ENCODE assay signal across 1 cellular context in the genomic region with DNA sequence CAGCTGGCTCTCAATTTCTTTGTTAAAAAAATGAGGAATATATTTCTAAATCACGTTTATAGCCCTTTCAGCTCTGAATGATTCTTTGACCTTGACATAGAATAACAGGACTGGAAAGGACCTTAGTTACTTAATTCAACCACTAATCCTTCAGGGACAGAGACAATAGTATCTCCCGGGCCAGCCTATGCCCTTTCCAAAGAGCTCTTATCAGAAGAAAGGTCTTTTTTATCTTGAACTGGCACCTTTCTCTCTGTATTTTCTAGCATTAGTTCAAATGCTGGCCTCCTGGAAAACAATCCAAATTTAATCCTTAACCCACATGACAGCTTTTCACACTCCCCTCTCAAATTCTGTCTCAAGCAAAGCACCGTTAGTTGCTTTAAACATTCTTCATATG.
TF ChIP-seq lines count a peak whose summit lies in the region.

No MANE protein-coding gene starts in this region.

TF ChIP-seq in K562, 482 proteins besides CTCF, POLR2A, EP300 and RAD21 (continued from another document):
- TF ChIP-seq ZMIZ1 (IDR thresholded peaks at IDR 0.05; ENCODE audit: low read depth in 2 of 2, low read length in 2 of 2) (peak in 1 of 2 experiments; percentile 37; a peak in 1 of 4 replicates), CGGBP1 (CRISPR knock-in tag; IDR thresholded peaks at IDR 0.05) (0 out of 2 replicates have a peak, but pooled peaks have one; percentile 51), ESRRA (IDR thresholded peaks at IDR 0.05; ENCODE audit: borderline replicate concordance, low read depth) (peak; percentile 88), TRIM24 (IDR thresholded peaks at IDR 0.05) (peak; percentile 58 to 67; a peak in 3 of 4 replicates), DMBX1 (CRISPR knock-in tag; IDR thresholded peaks at IDR 0.05; ENCODE audit: borderline replicate concordance) (0 out of 2 replicates have a peak, but pooled peaks have one; percentile 12), POLR2AphosphoS5 (IDR thresholded peaks at IDR 0.05; ENCODE audit: control insufficient read depth, insufficient read depth, low read depth, low read length) (no peak), PML (IDR thresholded peaks at IDR 0.05; ENCODE audit: low read length) (peak; percentile 69), CBFA2T3 (IDR thresholded peaks at IDR 0.05) (peak; percentile 86), CBFA2T2 (conservative IDR thresholded peaks at IDR 0.05) (peak; percentile 78), FOXM1 (IDR thresholded peaks at IDR 0.05; ENCODE audit: low read depth) (peak; percentile 40; the same call in 1 of the 2 replicates), FOXM1 (CRISPR knock-in tag; IDR thresholded peaks at IDR 0.05; ENCODE audit: low read depth) (no peak), SIN3A (IDR thresholded peaks at IDR 0.05; ENCODE audit: borderline replicate concordance in 2 of 2, control insufficient read depth in 1 of 2, low read depth in 2 of 2, low read length in 2 of 2) (no peak), KLF16 (IDR thresholded peaks at IDR 0.05) (peak; percentile 42; the same call in 1 of the 2 replicates), TEAD4 (IDR thresholded peaks at IDR 0.05; ENCODE audit: low read length) (peak; percentile 82), TEAD4 (CRISPR knock-in tag; IDR thresholded peaks at IDR 0.05; ENCODE audit: borderline replicate concordance) (no peak), NCOR1 (IDR thresholded peaks at IDR 0.05) (peak; percentile 69; the same call in 1 of the 2 replicates), ATF7 (IDR thresholded peaks at IDR 0.05) (no peak), NFIC (IDR thresholded peaks at IDR 0.05) (0 out of 2 replicates have a peak, but pooled peaks have one; percentile 30), HMG20B (CRISPR knock-in tag; IDR thresholded peaks at IDR 0.05) (no peak), ID3 (CRISPR knock-in tag; IDR thresholded peaks at IDR 0.05) (no peak), ID3 (tag; IDR thresholded peaks at IDR 0.05) (0 out of 2 replicates have a peak, but pooled peaks have one; percentile 55), DPF2 (IDR thresholded peaks at IDR 0.05) (peak; percentile 53; the same call in 1 of the 2 replicates), FOXK1 (CRISPR knock-in tag; IDR thresholded peaks at IDR 0.05; ENCODE audit: borderline replicate concordance) (no peak), MTA2 (IDR thresholded peaks at IDR 0.05; ENCODE audit: low read depth) (peak; percentile 56)
- TF ChIP-seq, protein P1, sequence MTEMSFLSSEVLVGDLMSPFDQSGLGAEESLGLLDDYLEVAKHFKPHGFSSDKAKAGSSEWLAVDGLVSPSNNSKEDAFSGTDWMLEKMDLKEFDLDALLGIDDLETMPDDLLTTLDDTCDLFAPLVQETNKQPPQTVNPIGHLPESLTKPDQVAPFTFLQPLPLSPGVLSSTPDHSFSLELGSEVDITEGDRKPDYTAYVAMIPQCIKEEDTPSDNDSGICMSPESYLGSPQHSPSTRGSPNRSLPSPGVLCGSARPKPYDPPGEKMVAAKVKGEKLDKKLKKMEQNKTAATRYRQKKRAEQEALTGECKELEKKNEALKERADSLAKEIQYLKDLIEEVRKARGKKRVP (CRISPR knock-in tag; IDR thresholded peaks at IDR 0.05): 0 out of 2 replicates have a peak, but pooled peaks have one; percentile 24
- TF ChIP-seq, protein P2, sequence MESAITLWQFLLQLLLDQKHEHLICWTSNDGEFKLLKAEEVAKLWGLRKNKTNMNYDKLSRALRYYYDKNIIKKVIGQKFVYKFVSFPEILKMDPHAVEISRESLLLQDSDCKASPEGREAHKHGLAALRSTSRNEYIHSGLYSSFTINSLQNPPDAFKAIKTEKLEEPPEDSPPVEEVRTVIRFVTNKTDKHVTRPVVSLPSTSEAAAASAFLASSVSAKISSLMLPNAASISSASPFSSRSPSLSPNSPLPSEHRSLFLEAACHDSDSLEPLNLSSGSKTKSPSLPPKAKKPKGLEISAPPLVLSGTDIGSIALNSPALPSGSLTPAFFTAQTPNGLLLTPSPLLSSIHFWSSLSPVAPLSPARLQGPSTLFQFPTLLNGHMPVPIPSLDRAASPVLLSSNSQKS (CRISPR knock-in tag; IDR thresholded peaks at IDR 0.05): 0 out of 2 replicates have a peak, but pooled peaks have one; percentile 10
- TF ChIP-seq, protein P3, sequence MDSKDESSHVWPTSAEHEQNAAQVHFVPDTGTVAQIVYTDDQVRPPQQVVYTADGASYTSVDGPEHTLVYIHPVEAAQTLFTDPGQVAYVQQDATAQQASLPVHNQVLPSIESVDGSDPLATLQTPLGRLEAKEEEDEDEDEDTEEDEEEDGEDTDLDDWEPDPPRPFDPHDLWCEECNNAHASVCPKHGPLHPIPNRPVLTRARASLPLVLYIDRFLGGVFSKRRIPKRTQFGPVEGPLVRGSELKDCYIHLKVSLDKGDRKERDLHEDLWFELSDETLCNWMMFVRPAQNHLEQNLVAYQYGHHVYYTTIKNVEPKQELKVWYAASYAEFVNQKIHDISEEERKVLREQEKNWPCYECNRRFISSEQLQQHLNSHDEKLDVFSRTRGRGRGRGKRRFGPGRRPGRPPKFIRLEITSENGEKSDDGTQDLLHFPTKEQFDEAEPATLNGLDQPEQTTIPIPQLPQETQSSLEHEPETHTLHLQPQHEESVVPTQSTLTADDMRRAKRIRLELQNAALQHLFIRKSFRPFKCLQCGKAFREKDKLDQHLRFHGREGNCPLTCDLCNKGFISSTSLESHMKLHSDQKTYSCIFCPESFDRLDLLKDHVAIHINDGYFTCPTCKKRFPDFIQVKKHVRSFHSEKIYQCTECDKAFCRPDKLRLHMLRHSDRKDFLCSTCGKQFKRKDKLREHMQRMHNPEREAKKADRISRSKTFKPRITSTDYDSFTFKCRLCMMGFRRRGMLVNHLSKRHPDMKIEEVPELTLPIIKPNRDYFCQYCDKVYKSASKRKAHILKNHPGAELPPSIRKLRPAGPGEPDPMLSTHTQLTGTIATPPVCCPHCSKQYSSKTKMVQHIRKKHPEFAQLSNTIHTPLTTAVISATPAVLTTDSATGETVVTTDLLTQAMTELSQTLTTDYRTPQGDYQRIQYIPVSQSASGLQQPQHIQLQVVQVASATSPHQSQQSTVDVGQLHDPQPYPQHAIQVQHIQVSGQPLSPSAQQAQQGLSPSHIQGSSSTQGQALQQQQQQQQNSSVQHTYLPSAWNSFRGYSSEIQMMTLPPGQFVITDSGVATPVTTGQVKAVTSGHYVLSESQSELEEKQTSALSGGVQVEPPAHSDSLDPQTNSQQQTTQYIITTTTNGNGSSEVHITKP (IDR thresholded peaks at IDR 0.05; ENCODE audit: partially characterized antibody): peak; percentile 37
